Comparison of ENCODE assay signal across 8 cellular contexts in genomic region chr14:96796851-96797187, GRCh38. TPM values are rescaled to one million over a fixed set of nuclear protein-coding genes. Genes with fewer than 3 reads are reported as not detected.
DNase-seq lines count a peak whose midpoint lies in the region; ATAC-seq, FAIRE-seq and TF ChIP-seq lines count a peak whose summit lies in the region.

No MANE protein-coding gene starts in this region.

- H3K27ac ChIP-seq in A549 (no peak overlapping the region), SK-N-MC (0 out of 2 replicates have a peak overlapping the region, but pooled peaks have one; percentile 40), hepatocyte (no peak overlapping the region)

- no peak overlapping the region for H3K9ac ChIP-seq in SK-N-MC (ENCODE audit: insufficient read length)

- peak; percentile 2 to 6; a peak in 3 of 6 replicates for ATAC-seq in A549
- peak; percentile 35 for ATAC-seq in GM18907 (IDR thresholded peaks at IDR 0.05; ENCODE audit: unreplicated experiment)
- ATAC-seq in GM19035 (IDR thresholded peaks at IDR 0.05; ENCODE audit: unreplicated experiment), result no peak
- ATAC-seq in HG02798 (IDR thresholded peaks at IDR 0.05; ENCODE audit: poor library complexity, unreplicated experiment), result no peak

- H3K79me2 ChIP-seq in hepatocyte, result peaks cover 43% of the 10 kb centered on the region

- H3K36me3 ChIP-seq in SK-N-MC (ENCODE audit: insufficient read depth, low read length) (no peaks in the 10 kb centered on the region), hepatocyte (replicated peaks; ENCODE audit: insufficient read depth, low read depth) (no peaks in the 10 kb centered on the region)

- no peak overlapping the region for H2AFZ ChIP-seq in hepatocyte

- H3K4me1 ChIP-seq in A549 (peaks cover 8% of the 10 kb centered on the region; the same call in 1 of the 3 replicates), hepatocyte (ENCODE audit: insufficient read depth) (no peaks in the 10 kb centered on the region)

- H3K27me3 ChIP-seq in hepatocyte, result no peaks in the 10 kb centered on the region

- no peak for TF ChIP-seq EP300 in A549 (IDR thresholded peaks at IDR 0.05)

- CTCF ChIA-PET in A549 (lab: Yijun Ruan, JAX), result interaction anchor here (1.2 kb wide), 1 partner anchor 214 kb away, joined by 3 read pairs; no protein-coding TSS in a partner anchor
- CTCF ChIA-PET in HEK293T (lab: Yijun Ruan, JAX), result interaction anchor here (1.1 kb wide), 1 partner anchor 342 kb away, joined by 3 read pairs; no protein-coding TSS in a partner anchor

- no peak for TF ChIP-seq CTCF in A549 (IDR thresholded peaks at IDR 0.05)
- no peak for TF ChIP-seq CTCF in hepatocyte (IDR thresholded peaks at IDR 0.05; ENCODE audit: poor library complexity)

- POLR2A ChIA-PET in A549 (lab: Yijun Ruan, JAX) (interaction anchor here (0.6 to 1.2 kb wide), 4 partner anchors 11 to 34 kb away, joined by 3 to 5 read pairs (median 4); no protein-coding TSS in a partner anchor), HEK293T (lab: Yijun Ruan, JAX) (interaction anchor here (0.6 to 1.2 kb wide), 3 partner anchors 11 to 56 kb away, joined by 4 to 5 read pairs (median 5); no protein-coding TSS in a partner anchor)

- no peaks in the 10 kb centered on the region for H3K9me3 ChIP-seq in A549
- no peaks in the 10 kb centered on the region for H3K9me3 ChIP-seq in SK-N-MC (ENCODE audit: low read depth, low read length)
- H3K9me3 ChIP-seq in hepatocyte (ENCODE audit: low read depth), result no peaks in the 10 kb centered on the region

- no peak for DNase-seq in A549 (ENCODE audit: low read depth in 1 of 2, low spot score in 1 of 2)
- no peak for DNase-seq in SK-N-MC (ENCODE audit: low read depth, low spot score)
- no peak for DNase-seq in hepatocyte (ENCODE audit: low spot score)
- no peak for DNase-seq in NCI-H524 treated with DMSO at 0.1 percent for 48 hours (lab: John Stamatoyannopoulos, UW)
- no peak for DNase-seq in HEK293T (ENCODE audit: extremely low spot score)

- H3K4me3 ChIP-seq in A549, result peak overlapping the region; percentile 95; the same call in 2 of the 3 replicates
- H3K4me3 ChIP-seq in SK-N-MC, result peak overlapping the region; percentile 95
- no peak overlapping the region for H3K4me3 ChIP-seq in hepatocyte

- peaks cover 4% of the 10 kb centered on the region for H4K20me1 ChIP-seq in hepatocyte (ENCODE audit: insufficient read depth, poor library complexity, severe bottlenecking)

- no peaks in the 10 kb centered on the region for H3K9me2 ChIP-seq in hepatocyte (replicated peaks; ENCODE audit: insufficient read depth)

- WGBS in A549 (ENCODE audit: missing lambda C conversion rate), result 7% methylated on average over 4 of the region's 4 CpGs
- WGBS in hepatocyte (ENCODE audit: low lambda C conversion rate, missing lambda C conversion rate), result 37% methylated on average over 4 of the region's 4 CpGs

- no peak for TF ChIP-seq RAD21 in A549 (conservative IDR thresholded peaks at IDR 0.05 in 1 of 2, IDR thresholded peaks at IDR 0.05 in 1 of 2)

- peak; percentile 68 for FAIRE-seq in A549 (lab: Jason Lieb, UNC)

- peak overlapping the region; percentile 65 for H3K4me2 ChIP-seq in A549
- peak overlapping the region; percentile 42 for H3K4me2 ChIP-seq in hepatocyte

- no peak for TF ChIP-seq POLR2A in A549 (IDR thresholded peaks at IDR 0.05; ENCODE audit: low read length)

TF ChIP-seq in A549, 52 proteins besides CTCF, POLR2A, EP300 and RAD21:
- no peak for TF ChIP-seq ZC3H11A (IDR thresholded peaks at IDR 0.05)
- TF ChIP-seq JUNB (IDR thresholded peaks at IDR 0.05), result no peak
- no peak for TF ChIP-seq MAFK (IDR thresholded peaks at IDR 0.05; ENCODE audit: partially characterized antibody)
- TF ChIP-seq, protein P1, sequence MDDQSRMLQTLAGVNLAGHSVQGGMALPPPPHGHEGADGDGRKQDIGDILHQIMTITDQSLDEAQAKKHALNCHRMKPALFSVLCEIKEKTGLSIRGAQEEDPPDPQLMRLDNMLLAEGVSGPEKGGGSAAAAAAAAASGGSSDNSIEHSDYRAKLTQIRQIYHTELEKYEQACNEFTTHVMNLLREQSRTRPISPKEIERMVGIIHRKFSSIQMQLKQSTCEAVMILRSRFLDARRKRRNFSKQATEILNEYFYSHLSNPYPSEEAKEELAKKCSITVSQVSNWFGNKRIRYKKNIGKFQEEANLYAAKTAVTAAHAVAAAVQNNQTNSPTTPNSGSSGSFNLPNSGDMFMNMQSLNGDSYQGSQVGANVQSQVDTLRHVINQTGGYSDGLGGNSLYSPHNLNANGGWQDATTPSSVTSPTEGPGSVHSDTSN (IDR thresholded peaks at IDR 0.05), result no peak
- TF ChIP-seq ESRRA (IDR thresholded peaks at IDR 0.05; ENCODE audit: borderline replicate concordance, low read length), result no peak
- no peak for TF ChIP-seq RNF2 (IDR thresholded peaks at IDR 0.05; ENCODE audit: borderline replicate concordance, low read depth)
- TF ChIP-seq FOXS1 (CRISPR knock-in tag; IDR thresholded peaks at IDR 0.05), result no peak
- no peak for TF ChIP-seq BHLHE40 (IDR thresholded peaks at IDR 0.05; ENCODE audit: low read depth, low read length)
- TF ChIP-seq HES2 (IDR thresholded peaks at IDR 0.05), result no peak
- no peak for TF ChIP-seq RARB (CRISPR knock-in tag; IDR thresholded peaks at IDR 0.05)
- TF ChIP-seq NPAS2 (CRISPR knock-in tag; IDR thresholded peaks at IDR 0.05; ENCODE audit: borderline replicate concordance), result no peak
TF ChIP-seq in A549: peak in this region for 0.

TF ChIP-seq in HEK293T, 16 proteins besides CTCF, POLR2A, EP300 and RAD21:
- TF ChIP-seq, protein P2, sequence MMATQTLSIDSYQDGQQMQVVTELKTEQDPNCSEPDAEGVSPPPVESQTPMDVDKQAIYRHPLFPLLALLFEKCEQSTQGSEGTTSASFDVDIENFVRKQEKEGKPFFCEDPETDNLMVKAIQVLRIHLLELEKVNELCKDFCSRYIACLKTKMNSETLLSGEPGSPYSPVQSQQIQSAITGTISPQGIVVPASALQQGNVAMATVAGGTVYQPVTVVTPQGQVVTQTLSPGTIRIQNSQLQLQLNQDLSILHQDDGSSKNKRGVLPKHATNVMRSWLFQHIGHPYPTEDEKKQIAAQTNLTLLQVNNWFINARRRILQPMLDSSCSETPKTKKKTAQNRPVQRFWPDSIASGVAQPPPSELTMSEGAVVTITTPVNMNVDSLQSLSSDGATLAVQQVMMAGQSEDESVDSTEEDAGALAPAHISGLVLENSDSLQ (IDR thresholded peaks at IDR 0.05), result no peak
- no peak for TF ChIP-seq ZNF384 (IDR thresholded peaks at IDR 0.05)
TF ChIP-seq in HEK293T: peak in this region for 0.

RNA-seq across cellular contexts. Expression of gene VRK1, which starts 0.4 kb away (rescaled TPM):
- polyA plus RNA-seq in A549 (2011; rRNA removed) (20.3 and 34.2 TPM in 2 replicates), A549 (2017; fragmentation: RNase III; extraction: RNeasy Plus Mini Kit Qiagen cat#74134 plus additional on column Dnase treatment) (32.2 to 36.8 TPM (median 33.7 TPM) in 3 replicates), hepatocyte (10.3 and 16.5 TPM in 2 replicates)
- polyA plus RNA-seq in A549 (2012; cell fraction: cytosol; rRNA removed), result 12.1 and 17.6 TPM in 2 replicates
- 6.6 and 11.5 TPM in 2 replicates for polyA plus RNA-seq in A549 (2012; cell fraction: nucleus; rRNA removed)
- 15.4 and 17.5 TPM in 2 replicates for polyA minus RNA-seq in A549 (2011; rRNA and poly(A)+ RNA removed)
- total RNA-seq in hepatocyte, result 17.1 and 21.5 TPM in 2 replicates

Comparison
In these comparisons a context has a peak if more than half of its experiments do, and no peak if none do; other contexts are left out.
1. ATAC-seq: peak in A549 (2 of 2) and GM18907 (single experiment); none in GM19035 (single experiment) and HG02798 (single experiment).